Comparison of ENCODE assay signal across 1 cellular context in genomic region chr16:75048546-75048945, GRCh38.
TF ChIP-seq lines count a peak whose summit lies in the region.

No MANE protein-coding gene starts in this region.

TF ChIP-seq in WTC11, 78 proteins besides CTCF, POLR2A, EP300 and RAD21:
- TF ChIP-seq TEAD1 (CRISPR knock-in tag; IDR thresholded peaks at IDR 0.05) (no peak), IRF2 (CRISPR knock-in tag; IDR thresholded peaks at IDR 0.05; ENCODE audit: borderline replicate concordance, low read depth) (no peak), CBFB (CRISPR knock-in tag; IDR thresholded peaks at IDR 0.05; ENCODE audit: low read depth) (no peak), EMX1 (CRISPR knock-in tag; IDR thresholded peaks at IDR 0.05) (no peak), GABPB1 (CRISPR knock-in tag; IDR thresholded peaks at IDR 0.05) (no peak), ZSCAN18 (CRISPR knock-in tag; IDR thresholded peaks at IDR 0.05) (no peak), E2F4 (CRISPR knock-in tag; IDR thresholded peaks at IDR 0.05; ENCODE audit: borderline replicate concordance, low read depth) (no peak), MAX (CRISPR knock-in tag; IDR thresholded peaks at IDR 0.05) (no peak), ERG (CRISPR knock-in tag; IDR thresholded peaks at IDR 0.05) (no peak), CREM (CRISPR knock-in tag; IDR thresholded peaks at IDR 0.05) (no peak), FOXP4 (CRISPR knock-in tag; IDR thresholded peaks at IDR 0.05) (no peak), E2F5 (CRISPR knock-in tag; IDR thresholded peaks at IDR 0.05) (no peak), ZNF281 (CRISPR knock-in tag; IDR thresholded peaks at IDR 0.05) (no peak), ETV6 (CRISPR knock-in tag; IDR thresholded peaks at IDR 0.05) (no peak), GRHL2 (CRISPR knock-in tag; IDR thresholded peaks at IDR 0.05; ENCODE audit: insufficient replicate concordance, severe bottlenecking) (no peak), ARID4B (CRISPR knock-in tag; IDR thresholded peaks at IDR 0.05; ENCODE audit: borderline replicate concordance) (no peak), KAT7 (CRISPR knock-in tag; IDR thresholded peaks at IDR 0.05; ENCODE audit: borderline replicate concordance) (no peak), PRRX2 (CRISPR knock-in tag; IDR thresholded peaks at IDR 0.05) (no peak), ZNF138 (CRISPR knock-in tag; conservative IDR thresholded peaks at IDR 0.05) (no peak), GTF2I (CRISPR knock-in tag; conservative IDR thresholded peaks at IDR 0.05) (no peak)
